15 cellular contexts compared by ENCODE assay signal in the genomic region with DNA sequence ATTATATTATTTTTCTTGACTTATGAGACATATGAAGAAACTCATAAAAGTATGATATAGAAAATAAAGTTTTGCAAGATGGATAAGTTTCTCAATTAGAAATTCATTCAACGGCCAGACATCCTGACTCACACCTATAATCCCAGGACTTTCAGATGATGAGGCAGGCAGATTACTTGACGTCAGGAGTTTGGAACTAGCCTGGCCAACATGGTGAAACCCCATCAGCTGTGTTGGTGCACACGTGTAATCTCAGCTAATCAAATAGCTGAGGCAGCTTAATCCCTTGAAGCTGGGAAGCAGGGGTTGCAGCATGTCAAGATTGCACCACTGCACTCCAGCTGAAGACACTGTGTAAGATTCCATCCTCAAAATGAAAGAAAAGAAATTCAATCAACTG. TPM values are rescaled to one million over a fixed set of nuclear protein-coding genes. Genes with fewer than 3 reads are reported as not detected.
"Had no signal": no experiment of that assay in that cellular context is flagged by ENCODE, and none has a peak within 500 bp of the region (broad histone marks: within the 10 kb centered on the region; RNA-seq: fewer than 3 reads in every experiment).

No MANE protein-coding gene starts in this region.

RNA-seq across cellular contexts. Expression of a gene that starts 28.0 kb away (rescaled TPM):
- total RNA-seq: subcutaneous adipose tissue, suprapubic skin, temporal lobe, thoracic aorta, thyroid gland, tibial nerve, transverse colon, upper lobe of left lung, upper lobe of right lung, ureter, urinary bladder, uterus, vagina had no signal
- polyA plus RNA-seq: stomach, thymus, urinary bladder had no signal
